ENCODE assay signal across 28 cellular contexts in the genomic region with DNA sequence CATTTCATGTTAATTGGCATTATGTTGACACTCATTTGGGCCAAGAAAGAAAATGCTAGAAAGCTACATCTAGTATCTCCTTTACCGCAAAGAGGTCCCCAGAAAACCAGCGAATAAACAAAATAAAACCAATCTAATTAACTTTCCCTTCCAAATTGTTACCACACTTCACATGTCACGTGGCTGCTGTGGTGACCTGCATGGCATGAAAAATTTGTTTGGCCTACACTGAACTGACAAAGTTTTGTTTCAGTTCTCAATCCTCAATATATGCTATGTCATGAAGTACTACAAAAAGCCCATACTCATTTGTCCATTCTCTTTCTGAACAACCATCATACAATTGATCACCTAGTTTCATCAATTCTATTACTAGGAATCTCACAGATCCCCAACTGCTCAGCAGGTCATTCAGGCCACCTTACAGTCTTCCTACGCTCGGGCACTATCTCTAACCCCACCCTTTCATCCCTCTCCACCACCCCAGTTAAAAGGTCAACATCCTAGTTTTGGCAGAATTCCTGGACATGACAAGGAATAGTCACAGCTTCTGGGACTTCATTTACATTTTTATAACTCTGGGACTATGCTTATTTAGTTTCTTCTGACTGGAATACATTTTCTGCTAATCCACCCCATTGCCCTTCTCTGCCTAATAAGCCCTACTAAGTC.
"Had no signal": no experiment of that assay in that cellular context is flagged by ENCODE, and none has a peak within 500 bp of the region (broad histone marks: within the 10 kb centered on the region; RNA-seq: fewer than 3 reads in every experiment).

No MANE protein-coding gene starts in this region.

- H3K4me3 Mint-ChIP-seq: mesothelial cell of epicardium; naive thymus-derived CD4-positive, alpha-beta T cell; natural killer cell treated with Interleukin-12 subunit alpha and Interleukin-12 subunit beta and Interleukin-15 and Interleukin-18, amount 100 ng/mL, for 72 hours; neural progenitor cell; stimulated activated naive B cell treated with anti-CD40 and anti-IgM and Interleukin-4, amounts not matched to agents 10 μg/mL and 1 μg/mL and 100 μg/mL, for 72 hours had no signal

- H3K4me1 Mint-ChIP-seq: mesothelial cell of epicardium; naive thymus-derived CD4-positive, alpha-beta T cell; neural progenitor cell; stimulated activated naive B cell treated with anti-CD40 and anti-IgM and Interleukin-4, amounts not matched to agents 10 μg/mL and 1 μg/mL and 100 μg/mL, for 72 hours had no signal

- FAIRE-seq: keratinocyte had no signal

- H2AFZ ChIP-seq: hepatocyte, neural progenitor cell, parathyroid adenoma had no signal

- H3K79me2 ChIP-seq: hepatocyte, parathyroid adenoma had no signal

- H3K9me3 Mint-ChIP-seq: mesothelial cell of epicardium, neural progenitor cell had no signal

- H3K4me3 ChIP-seq: heart right ventricle, hepatocyte, left lung, lower lobe of right lung, neural progenitor cell, right atrium auricular region, right lobe of liver, smooth muscle cell, stomach, testis, thyroid gland, transverse colon, upper lobe of right lung, uterus had no signal

- H3K36me3 ChIP-seq: heart right ventricle, left lung, lower lobe of right lung, neural progenitor cell, neutrophil, right atrium auricular region, right lobe of liver, stomach, thyroid gland, transverse colon, upper lobe of right lung, uterus had no signal

- H3K9me3 ChIP-seq: heart right ventricle, left lung, lower lobe of right lung, neutrophil, right atrium auricular region, right lobe of liver, stomach, testis, thyroid gland, transverse colon, upper lobe of right lung, uterus had no signal

- H3K9ac ChIP-seq: neural progenitor cell, parathyroid adenoma had no signal

- ATAC-seq: heart right ventricle; left cardiac atrium; left lung; lower lobe of right lung; naive thymus-derived CD4-positive, alpha-beta T cell; natural killer cell treated with Interleukin-12 subunit alpha and Interleukin-12 subunit beta and Interleukin-15 and Interleukin-18, amount 100 ng/mL, for 72 hours; stimulated activated naive B cell treated with anti-CD40 and anti-IgM and Interleukin-4, amounts not matched to agents 10 μg/mL and 1 μg/mL and 100 μg/mL, for 72 hours; stimulated activated naive CD8-positive, alpha-beta T cell treated with anti-CD3 and anti-CD28 coated beads, Interleukin-15, Interleukin-2, amounts not matched to agents 100 U/mL and 50 U/mL, for 24 hours; upper lobe of right lung had no signal

- H3K4me2 ChIP-seq: hepatocyte, neural progenitor cell, smooth muscle cell had no signal

- DNase-seq: heart right ventricle; kidney glomerular epithelial cell; left cardiac atrium; left lung; lower lobe of right lung; mesendoderm; naive thymus-derived CD4-positive, alpha-beta T cell; occipital lobe; right lobe of liver; stimulated activated CD4-positive, alpha-beta T cell treated with anti-CD3 and anti-CD28 coated beads, Interleukin-2, amount 100 ng/mL, for 24 hours; stimulated activated CD4-positive, alpha-beta T cell treated with anti-CD3 and anti-CD28 coated beads, Interleukin-4, amount 100 ng/mL, for 1 hour; stimulated activated naive B cell treated with anti-CD40 and anti-IgM and Interleukin-4, amounts not matched to agents 10 μg/mL and 1 μg/mL and 100 μg/mL, for 72 hours; stimulated activated naive CD8-positive, alpha-beta T cell treated with anti-CD3 and anti-CD28 coated beads, Interleukin-15, Interleukin-2, amounts not matched to agents 100 U/mL and 50 U/mL, for 24 hours; stomach; testis; thyroid gland; transverse colon; upper lobe of right lung; uterus had no signal

- H3K4me1 ChIP-seq: heart right ventricle, left lung, lower lobe of right lung, neural progenitor cell, parathyroid adenoma, right atrium auricular region, right lobe of liver, testis, thyroid gland, upper lobe of right lung, uterus had no signal

- H3K27ac Mint-ChIP-seq: mesothelial cell of epicardium; naive thymus-derived CD4-positive, alpha-beta T cell; natural killer cell treated with Interleukin-12 subunit alpha and Interleukin-12 subunit beta and Interleukin-15 and Interleukin-18, amount 100 ng/mL, for 72 hours; neural progenitor cell; stimulated activated naive B cell treated with anti-CD40 and anti-IgM and Interleukin-4, amounts not matched to agents 10 μg/mL and 1 μg/mL and 100 μg/mL, for 72 hours had no signal

- H3K27me3 Mint-ChIP-seq: naive thymus-derived CD4-positive, alpha-beta T cell; natural killer cell treated with Interleukin-12 subunit alpha and Interleukin-12 subunit beta and Interleukin-15 and Interleukin-18, amount 100 ng/mL, for 72 hours; stimulated activated naive B cell treated with anti-CD40 and anti-IgM and Interleukin-4, amounts not matched to agents 10 μg/mL and 1 μg/mL and 100 μg/mL, for 72 hours had no signal

- H3K27ac ChIP-seq: heart right ventricle, hepatocyte, left lung, lower lobe of right lung, neural progenitor cell, neutrophil, parathyroid adenoma, right atrium auricular region, right lobe of liver, stomach, testis, thyroid gland, transverse colon, upper lobe of right lung, uterus had no signal

- H3K36me3 Mint-ChIP-seq: mesothelial cell of epicardium; naive thymus-derived CD4-positive, alpha-beta T cell; natural killer cell treated with Interleukin-12 subunit alpha and Interleukin-12 subunit beta and Interleukin-15 and Interleukin-18, amount 100 ng/mL, for 72 hours; neural progenitor cell; stimulated activated naive B cell treated with anti-CD40 and anti-IgM and Interleukin-4, amounts not matched to agents 10 μg/mL and 1 μg/mL and 100 μg/mL, for 72 hours had no signal

- H3K27me3 ChIP-seq: heart right ventricle, hepatocyte, left lung, neural progenitor cell, neutrophil, right atrium auricular region, right lobe of liver, stomach, testis, thyroid gland, transverse colon, upper lobe of right lung, uterus had no signal
